In genomic region chrX:108224727-108225455, GRCh38 we compare ENCODE assay signal across 8 cellular contexts.
A peak's percentile ranks its signal among the peaks of the same experiment; 100 is the strongest.
DNase-seq lines count a peak whose midpoint lies in the region; ATAC-seq and TF ChIP-seq lines count a peak whose summit lies in the region.

No MANE protein-coding gene starts in this region.

- H3K36me3 Mint-ChIP-seq in WTC11, result no peaks in the 10 kb centered on the region

- H3K4me3 Mint-ChIP-seq in WTC11, result no peak overlapping the region

- H3K4me1 ChIP-seq in uterus, result peaks cover 0 to 3% of the 10 kb centered on the region in 2 donors

- no peaks in the 10 kb centered on the region for H3K36me3 ChIP-seq in uterus

- H3K27me3 Mint-ChIP-seq in WTC11 (ENCODE audit: low read depth), result peaks cover 2% of the 10 kb centered on the region; the same call in 1 of the 2 replicates

- CTCF ChIA-PET in WTC11 (lab: Charles Lee), result interaction anchor here (0.6 to 2.4 kb wide), 30 partner anchors 8 to 510 kb away, joined by 3 to 18 read pairs (median 4); partner anchors contain the start of gene COL4A6

- H3K9me3 ChIP-seq in uterus, result no peaks in the 10 kb centered on the region

- ATAC-seq in GM21423 (IDR thresholded peaks at IDR 0.05; ENCODE audit: unreplicated experiment), result peak; percentile 69
- peak; percentile 92 for ATAC-seq in WTC11

- TF ChIP-seq POLR2A in uterus (IDR thresholded peaks at IDR 0.05), result no peak

- H3K9me3 Mint-ChIP-seq in WTC11, result no peaks in the 10 kb centered on the region

- H3K27ac Mint-ChIP-seq in WTC11, result no peak overlapping the region

- H3K27me3 ChIP-seq in uterus, result no peaks in the 10 kb centered on the region

- TF ChIP-seq CTCF in WTC11 (IDR thresholded peaks at IDR 0.05), result peak; percentile 10; the same call in 1 of the 2 replicates
- peak; percentile 39 to 59 (median 56) for TF ChIP-seq CTCF in uterus (IDR thresholded peaks at IDR 0.05)

- no peak overlapping the region for H3K4me3 ChIP-seq in uterus

- peaks cover 19% of the 10 kb centered on the region for H3K4me1 Mint-ChIP-seq in WTC11

- intact Hi-C loops in uterus (cut with DNase I; ENCODE audit: low total_unique reads), result no loop called here

- H3K27ac ChIP-seq in uterus, result peak overlapping the region; percentile 45 to 82

- DNase-seq in Daoy (ENCODE audit: low read depth), result peak; percentile 33
- DNase-seq in NCI-H1436 treated with DMSO at 0.1 percent for 48 hours (lab: John Stamatoyannopoulos, UW), result peak; percentile 1
- DNase-seq in WTC11 (ENCODE audit: low spot score), result peak; percentile 12
- DNase-seq in iPS-NIHi7 (ENCODE audit: extremely low spot score), result peak; percentile 85
- no peak for DNase-seq in uterus
- no peak for DNase-seq in activated CD8-positive, alpha-beta memory T cell treated with anti-CD3 and anti-CD28 coated beads for 24 hours
- no peak for DNase-seq in cortex of kidney (lab: John Stamatoyannopoulos, UW)

- POLR2A ChIA-PET in WTC11 (lab: Charles Lee), result no interaction called here

TF ChIP-seq in WTC11, 78 proteins besides CTCF, POLR2A, EP300 and RAD21:
- TF ChIP-seq MAX (CRISPR knock-in tag; IDR thresholded peaks at IDR 0.05) (no peak), FOXJ3 (CRISPR knock-in tag; IDR thresholded peaks at IDR 0.05; ENCODE audit: borderline replicate concordance) (no peak), NFYB (CRISPR knock-in tag; conservative IDR thresholded peaks at IDR 0.05; ENCODE audit: low read depth) (no peak), IRF2 (CRISPR knock-in tag; IDR thresholded peaks at IDR 0.05; ENCODE audit: borderline replicate concordance, low read depth) (no peak), SMAD3 (CRISPR knock-in tag; IDR thresholded peaks at IDR 0.05; ENCODE audit: borderline replicate concordance) (no peak), ZNF263 (CRISPR knock-in tag; IDR thresholded peaks at IDR 0.05; ENCODE audit: low read depth) (no peak), JUN (CRISPR knock-in tag; IDR thresholded peaks at IDR 0.05) (no peak), OVOL2 (CRISPR knock-in tag; IDR thresholded peaks at IDR 0.05; ENCODE audit: borderline replicate concordance) (no peak), ZNF423 (CRISPR knock-in tag; IDR thresholded peaks at IDR 0.05) (no peak), SOX15 (CRISPR knock-in tag; IDR thresholded peaks at IDR 0.05) (no peak), RORB (CRISPR knock-in tag; IDR thresholded peaks at IDR 0.05) (no peak), AFF4 (CRISPR knock-in tag; IDR thresholded peaks at IDR 0.05; ENCODE audit: borderline replicate concordance) (no peak), ESRRA (CRISPR knock-in tag; IDR thresholded peaks at IDR 0.05; ENCODE audit: borderline replicate concordance) (no peak), ZBTB43 (CRISPR knock-in tag; IDR thresholded peaks at IDR 0.05) (no peak), ZNF232 (CRISPR knock-in tag; IDR thresholded peaks at IDR 0.05) (no peak), NR1H2 (CRISPR knock-in tag; IDR thresholded peaks at IDR 0.05) (no peak), HMGXB4 (CRISPR knock-in tag; IDR thresholded peaks at IDR 0.05) (no peak), E2F1 (CRISPR knock-in tag; IDR thresholded peaks at IDR 0.05) (no peak)

Comparison
In these comparisons a context has a peak if more than half of its experiments do, and no peak if none do; other contexts are left out.
1. DNase-seq: peak in Daoy (single experiment), NCI-H1436 treated with DMSO at 0.1 percent for 48 hours (single experiment), WTC11 (single experiment) and iPS-NIHi7 (single experiment); none in uterus (0 of 2), activated CD8-positive, alpha-beta memory T cell treated with anti-CD3 and anti-CD28 coated beads for 24 hours (single experiment) and cortex of kidney (single experiment).